8 cellular contexts compared by ENCODE assay signal in the genomic region with DNA sequence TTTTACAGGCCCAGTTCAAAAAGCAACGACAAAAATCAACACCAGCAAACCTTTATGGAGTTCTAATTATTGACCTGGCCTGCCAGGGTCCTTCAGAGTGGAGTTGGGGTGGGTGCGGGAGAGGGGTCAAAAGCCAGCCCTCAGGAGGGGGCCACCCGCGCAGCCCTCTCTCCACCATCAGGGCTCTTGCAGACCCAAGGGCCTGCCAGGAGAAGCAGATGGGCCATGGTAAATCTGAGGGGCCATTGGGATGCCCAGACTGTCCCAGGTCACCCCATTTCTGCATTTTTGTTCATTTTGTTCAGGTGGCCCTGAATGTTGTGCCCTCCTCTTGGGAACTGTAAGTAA.
DNase-seq lines count a peak whose midpoint lies in the region; ATAC-seq and TF ChIP-seq lines count a peak whose summit lies in the region.

No MANE protein-coding gene starts in this region.

- H3K27me3 Mint-ChIP-seq in endodermal cell (ENCODE audit: insufficient read depth) (peaks cover 21% of the 10 kb centered on the region), osteocyte (ENCODE audit: unreplicated experiment) (peaks cover 31% of the 10 kb centered on the region)

- H2AFZ ChIP-seq in DND-41 (ENCODE audit: low read depth, low read length) (peak overlapping the region; percentile 93), OCI-LY1 (ENCODE audit: low read length) (no peak overlapping the region)

- H3K4me2 ChIP-seq in DND-41 (ENCODE audit: insufficient read depth, low read length) = peak overlapping the region; percentile 76
- H3K4me2 ChIP-seq in OCI-LY1 (ENCODE audit: low read length) = peak overlapping the region; percentile 91

- H3K36me3 Mint-ChIP-seq in endodermal cell (ENCODE audit: low read depth) (no peaks in the 10 kb centered on the region), osteocyte (ENCODE audit: unreplicated experiment) (no peaks in the 10 kb centered on the region)

- 77 to 100% methylated on average over 1 to 4 of the region's 4 CpGs for WGBS in endodermal cell (ENCODE audit: insufficient coverage in 1 of 2, insufficient read length in 1 of 2), 2 experiments

- H3K9me3 ChIP-seq in DND-41 (ENCODE audit: insufficient read depth, low read length, severe bottlenecking) (no peaks in the 10 kb centered on the region), OCI-LY1 (ENCODE audit: low read length) (no peaks in the 10 kb centered on the region), endodermal cell (ENCODE audit: control insufficient read depth, low read length) (no peaks in the 10 kb centered on the region)

- no peaks in the 10 kb centered on the region for H3K79me2 ChIP-seq in DND-41 (ENCODE audit: insufficient read depth, low read length)
- H3K79me2 ChIP-seq in OCI-LY1 (ENCODE audit: insufficient read depth, low read length) = no peaks in the 10 kb centered on the region

- peak overlapping the region; percentile 65 for H3K4me3 Mint-ChIP-seq in endodermal cell
- H3K4me3 Mint-ChIP-seq in osteocyte (ENCODE audit: unreplicated experiment) = peak overlapping the region; percentile 82

- no peaks in the 10 kb centered on the region for H3K9me2 ChIP-seq in OCI-LY1 (ENCODE audit: low read depth, low read length)

- TF ChIP-seq CTCF in DND-41 (IDR thresholded peaks at IDR 0.05; ENCODE audit: borderline replicate concordance, extremely low read depth, low read length, poor library complexity, severe bottlenecking) (no peak), OCI-LY1 (IDR thresholded peaks at IDR 0.05; ENCODE audit: low read length) (no peak), endodermal cell (conservative IDR thresholded peaks at IDR 0.05) (no peak), osteocyte (IDR thresholded peaks at IDR 0.05) (no peak)

- H3K4me1 ChIP-seq in DND-41 (ENCODE audit: insufficient read depth, low read length) (peaks cover 19% of the 10 kb centered on the region), OCI-LY1 (ENCODE audit: insufficient read depth, low read length, severe bottlenecking) (peaks cover 9% of the 10 kb centered on the region), endodermal cell (ENCODE audit: control insufficient read depth, insufficient read depth, low read length) (peaks cover 3% of the 10 kb centered on the region)

- no peak overlapping the region for H3K27ac Mint-ChIP-seq in endodermal cell
- no peak overlapping the region for H3K27ac Mint-ChIP-seq in osteocyte (ENCODE audit: unreplicated experiment)

- H3K4me3 ChIP-seq in DND-41 (ENCODE audit: low read depth in 1 of 2, low read length in 2 of 2) (peak overlapping the region in 1 of 2 experiments; percentile 57; a peak in 2 of 4 replicates), OCI-LY1 (ENCODE audit: low read depth, low read length, poor library complexity, severe bottlenecking) (peak overlapping the region; percentile 72), endodermal cell (ENCODE audit: low read length) (peak overlapping the region; percentile 89)

- H3K9ac ChIP-seq in DND-41 (ENCODE audit: low read depth, low read length) (peak overlapping the region; percentile 56), OCI-LY1 (ENCODE audit: low read length) (peak overlapping the region; percentile 41; the same call in 1 of the 2 replicates), endodermal cell (ENCODE audit: extremely low read depth, low read length, poor library complexity, severe bottlenecking) (no peak overlapping the region)

- H3K4me1 Mint-ChIP-seq in endodermal cell (peaks cover 3% of the 10 kb centered on the region), osteocyte (ENCODE audit: unreplicated experiment) (peaks cover 7% of the 10 kb centered on the region)

- no peaks in the 10 kb centered on the region for H3F3A ChIP-seq in OCI-LY1 (ENCODE audit: insufficient read depth, low read length)

- H3K9me3 Mint-ChIP-seq in endodermal cell (no peaks in the 10 kb centered on the region), osteocyte (ENCODE audit: unreplicated experiment) (no peaks in the 10 kb centered on the region)

- H3K27ac ChIP-seq in DND-41 (ENCODE audit: low read length) (peak overlapping the region; percentile 71), OCI-LY1 (ENCODE audit: low read depth, low read length, poor library complexity, severe bottlenecking) (no peak overlapping the region), endodermal cell (ENCODE audit: low read depth, low read length) (no peak overlapping the region)

- ATAC-seq in DND-41 (ENCODE audit: insufficient read depth, low read depth) (no peak), HG02970 (IDR thresholded peaks at IDR 0.05; ENCODE audit: low FRiP score, unreplicated experiment) (no peak)

- DNase-seq in DND-41 = no peak
- no peak for DNase-seq in endodermal cell
- DNase-seq in osteocyte (ENCODE audit: extremely low spot score, unreplicated experiment) = no peak
- DNase-seq in 8988T = no peak
- DNase-seq in DMS53 (lab: John Stamatoyannopoulos, UW) = no peak
- DNase-seq in stimulated activated CD4-positive, alpha-beta T cell treated with anti-CD3 and anti-CD28 coated beads, Interleukin-4, amount 100 ng/mL, for 24 hours = no peak

- no peaks in the 10 kb centered on the region for H3K27me3 ChIP-seq in DND-41 (ENCODE audit: insufficient read depth, low read length, poor library complexity)
- H3K27me3 ChIP-seq in OCI-LY1 (ENCODE audit: insufficient read depth, low read length) = no peaks in the 10 kb centered on the region
- H3K27me3 ChIP-seq in endodermal cell (ENCODE audit: control insufficient read depth, insufficient read depth, low read length, poor library complexity, severe bottlenecking) = peaks cover 7% of the 10 kb centered on the region

- H3K36me3 ChIP-seq in DND-41 (ENCODE audit: insufficient read depth, low read length) (no peaks in the 10 kb centered on the region), OCI-LY1 (ENCODE audit: insufficient read depth, low read length) (no peaks in the 10 kb centered on the region), endodermal cell (ENCODE audit: control insufficient read depth, insufficient read depth, low read length) (no peaks in the 10 kb centered on the region)

- H4K20me1 ChIP-seq in DND-41 (ENCODE audit: insufficient read depth, low read length) (no peaks in the 10 kb centered on the region), OCI-LY1 (ENCODE audit: insufficient read depth, low read length) (no peaks in the 10 kb centered on the region)
